In genomic region chr5:26877154-26877553, GRCh38 we compare ENCODE assay signal across 27 cellular contexts.
"Had no signal": no experiment of that assay in that cellular context is flagged by ENCODE, and none has a peak within 500 bp of the region (broad histone marks: within the 10 kb centered on the region; RNA-seq: fewer than 3 reads in every experiment).

No MANE protein-coding gene starts in this region.

- H3K27ac ChIP-seq: adrenal gland, body of pancreas, epithelial cell of prostate had no signal

- DNase-seq: activated CD4-positive, alpha-beta memory T cell treated with anti-CD3 and anti-CD28 coated beads for 36 hours; activated CD4-positive, alpha-beta T cell treated with anti-CD3 and anti-CD28 coated beads for 36 hours; activated CD4-positive, alpha-beta T cell treated with anti-CD3 and anti-CD28 coated beads, Interleukin-2, amount 10 ng/mL, durations not matched to agents 24 days and 14 days; activated CD4-positive, CD25-positive, alpha-beta regulatory T cell; activated CD4-positive, CD25-positive, alpha-beta regulatory T cell treated with anti-CD3 and anti-CD28 coated beads, Interleukin-2, amount 50 U/mL, for 72 hours; activated CD8-positive, alpha-beta memory T cell treated with anti-CD3 and anti-CD28 coated beads, Interleukin-2, amount 10 ng/mL, durations not matched to agents 7 days and 5 days; activated CD8-positive, alpha-beta memory T cell treated with anti-CD3 and anti-CD28 coated beads, Interleukin-2, amount 50 U/mL, for 4 hours; activated CD8-positive, alpha-beta T cell treated with anti-CD3 and anti-CD28 coated beads, Interleukin-2, amount 10 ng/mL, durations not matched to agents 7 days and 5 days; activated effector memory CD4-positive, alpha-beta T cell treated with anti-CD3 and anti-CD28 coated beads, Interleukin-2, amount 50 U/mL, for 16 hours; activated naive CD4-positive, alpha-beta T cell treated with anti-CD3 and anti-CD28 coated beads for 36 hours; activated naive CD8-positive, alpha-beta T cell treated with anti-CD3 and anti-CD28 coated beads for 36 hours; activated naive CD8-positive, alpha-beta T cell treated with anti-CD3 and anti-CD28 coated beads, Interleukin-2, amount 50 U/mL, for 24 hours; activated T-cell treated with anti-CD3 and anti-CD28 coated beads, Interleukin-2, amount 50 U/mL, for 1 hour; activated T-cell treated with anti-CD3 and anti-CD28 coated beads, Interleukin-2, amount 50 U/mL, for 48 hours; adrenal gland; amygdala; aorta; body of pancreas; caudate nucleus; cortex of kidney; dermis blood vessel endothelial cell; effector CD8-positive, alpha-beta T cell; foreskin fibroblast; head of caudate nucleus; hippocampal formation had no signal

- H3K4me3 ChIP-seq: adrenal gland, body of pancreas had no signal

- H3K36me3 ChIP-seq: adrenal gland had no signal

- H3K9me3 ChIP-seq: adrenal gland, body of pancreas had no signal

- H3K27me3 ChIP-seq: adrenal gland, body of pancreas had no signal

- H3K4me1 ChIP-seq: adrenal gland, body of pancreas had no signal

- ATAC-seq: activated CD4-positive, alpha-beta T cell treated with anti-CD3 and anti-CD28 coated beads for 36 hours; activated CD8-positive, alpha-beta memory T cell treated with anti-CD3 and anti-CD28 coated beads, Interleukin-2, amount 10 ng/mL, durations not matched to agents 7 days and 5 days; activated CD8-positive, alpha-beta T cell treated with anti-CD3 and anti-CD28 coated beads, Interleukin-2, amount 10 ng/mL, durations not matched to agents 7 days and 5 days; activated naive CD8-positive, alpha-beta T cell treated with anti-CD3 and anti-CD28 coated beads, Interleukin-2, amount 50 U/mL, for 24 hours; body of pancreas; esophagus mucosa had no signal
